25 cellular contexts compared by ENCODE assay signal in genomic region chr6:24100336-24100735, GRCh38. TPM values are rescaled to one million over a fixed set of nuclear protein-coding genes. Genes with fewer than 3 reads are reported as not detected.
"Had no signal": no experiment of that assay in that cellular context is flagged by ENCODE, and none has a peak within 500 bp of the region (broad histone marks: within the 10 kb centered on the region; RNA-seq: fewer than 3 reads in every experiment).

No MANE protein-coding gene starts in this region.

- H3K27ac Mint-ChIP-seq: immature natural killer cell; mesothelial cell of epicardium; naive B cell; natural killer cell; nephron progenitor cell; progenitor cell of endocrine pancreas; stimulated activated memory B cell treated with anti-CD40 and anti-IgM and Interleukin-4, amounts not matched to agents 10 μg/mL and 1 μg/mL and 100 μg/mL, for 72 hours; stimulated activated naive CD8-positive, alpha-beta T cell treated with anti-CD3 and anti-CD28 coated beads, Interleukin-15, amount 100 ng/mL, for 72 hours; type B pancreatic cell had no signal

- DNase-seq: hypothalamus; immature natural killer cell; kidney; left colon; left ventricle myocardium inferior; naive B cell; natural killer cell; nephron progenitor cell; ovary; spleen; stimulated activated CD4-positive, alpha-beta T cell treated with anti-CD3 and anti-CD28 coated beads, Interleukin-1b, Interleukin-23, amount 100 ng/mL, for 48 hours; stimulated activated CD4-positive, alpha-beta T cell treated with anti-CD3 and anti-CD28 coated beads, Interleukin-2, amount 100 ng/mL, for 48 hours; stimulated activated CD4-positive, alpha-beta T cell treated with anti-CD3 and anti-CD28 coated beads, Interleukin-4, amount 100 ng/mL, for 4 hours; stimulated activated CD8-positive, alpha-beta memory T cell treated with anti-CD3 and anti-CD28 coated beads, Interleukin-4, amount 100 ng/mL, for 48 hours; stimulated activated naive CD4-positive, alpha-beta T cell treated with Interleukin-2 at 50 U/mL for 16 hours; stimulated activated naive CD8-positive, alpha-beta T cell treated with anti-CD3 and anti-CD28 coated beads, Interleukin-15, amount 100 ng/mL, for 72 hours; substantia nigra; uterus had no signal

- ATAC-seq: left colon; natural killer cell; sciatic nerve; stimulated activated memory B cell treated with anti-CD40 and anti-IgM and Interleukin-4, amounts not matched to agents 10 μg/mL and 1 μg/mL and 100 μg/mL, for 72 hours; stimulated activated naive CD8-positive, alpha-beta T cell treated with anti-CD3 and anti-CD28 coated beads, Interleukin-15, amount 100 ng/mL, for 72 hours had no signal

- H3K4me3 Mint-ChIP-seq: immature natural killer cell; mesothelial cell of epicardium; naive B cell; natural killer cell; nephron progenitor cell; stimulated activated memory B cell treated with anti-CD40 and anti-IgM and Interleukin-4, amounts not matched to agents 10 μg/mL and 1 μg/mL and 100 μg/mL, for 72 hours; stimulated activated naive CD8-positive, alpha-beta T cell treated with anti-CD3 and anti-CD28 coated beads, Interleukin-15, amount 100 ng/mL, for 72 hours had no signal

- H3K36me3 Mint-ChIP-seq: immature natural killer cell; mesothelial cell of epicardium; naive B cell; natural killer cell; stimulated activated memory B cell treated with anti-CD40 and anti-IgM and Interleukin-4, amounts not matched to agents 10 μg/mL and 1 μg/mL and 100 μg/mL, for 72 hours; type B pancreatic cell had no signal

- FAIRE-seq: islet of Langerhans, kidney had no signal

- H3K27me3 Mint-ChIP-seq: stimulated activated memory B cell treated with anti-CD40 and anti-IgM and Interleukin-4, amounts not matched to agents 10 μg/mL and 1 μg/mL and 100 μg/mL, for 72 hours had no signal

- H3K4me1 Mint-ChIP-seq: immature natural killer cell; naive B cell; natural killer cell; stimulated activated memory B cell treated with anti-CD40 and anti-IgM and Interleukin-4, amounts not matched to agents 10 μg/mL and 1 μg/mL and 100 μg/mL, for 72 hours; stimulated activated naive CD8-positive, alpha-beta T cell treated with anti-CD3 and anti-CD28 coated beads, Interleukin-15, amount 100 ng/mL, for 72 hours had no signal

- H3K9me3 Mint-ChIP-seq: mesothelial cell of epicardium; nephron progenitor cell; stimulated activated memory B cell treated with anti-CD40 and anti-IgM and Interleukin-4, amounts not matched to agents 10 μg/mL and 1 μg/mL and 100 μg/mL, for 72 hours; stimulated activated naive CD8-positive, alpha-beta T cell treated with anti-CD3 and anti-CD28 coated beads, Interleukin-15, amount 100 ng/mL, for 72 hours; type B pancreatic cell had no signal

RNA-seq across cellular contexts. Expression of gene NRSN1, which starts 25.7 kb away (rescaled TPM):
- polyA plus RNA-seq: immature natural killer cell, lung had no signal
